ENCODE assay signal across 12 cellular contexts in the genomic region with DNA sequence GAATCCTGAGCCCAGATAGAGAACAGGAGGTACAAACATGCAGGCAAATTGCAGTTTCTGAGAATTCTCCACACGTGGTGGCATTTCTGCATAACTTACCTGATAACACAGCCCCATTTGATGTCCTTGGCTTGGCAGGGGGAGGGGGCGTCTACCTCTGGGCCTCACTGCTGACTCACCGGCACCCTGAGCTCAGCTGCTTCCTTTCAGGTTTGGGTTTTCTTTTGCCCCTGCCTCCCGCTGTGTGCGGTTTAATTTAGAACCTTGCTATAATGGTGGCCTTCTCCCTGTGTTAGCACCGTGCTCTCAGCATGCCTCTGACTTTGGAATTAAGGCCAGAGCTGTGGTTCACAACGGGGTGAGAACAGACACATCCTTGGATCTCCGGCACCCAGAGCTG. TPM values are rescaled to one million over a fixed set of nuclear protein-coding genes. Genes with fewer than 3 reads are reported as not detected.
DNase-seq lines count a peak whose midpoint lies in the region; ATAC-seq, FAIRE-seq and TF ChIP-seq lines count a peak whose summit lies in the region.
"Had no signal": no experiment of that assay in that cellular context is flagged by ENCODE, and none has a peak within 500 bp of the region (broad histone marks: within the 10 kb centered on the region; RNA-seq: fewer than 3 reads in every experiment).

No MANE protein-coding gene starts in this region.

- H3K27ac ChIP-seq in KMS-11, result peak overlapping the region; percentile 58

- H3K4me3 Mint-ChIP-seq in Calu3 (ENCODE audit: low read depth, unreplicated experiment), result no peak overlapping the region
- H3K4me3 Mint-ChIP-seq in mesothelial cell of epicardium, result no peak overlapping the region
- no peak overlapping the region for H3K4me3 Mint-ChIP-seq in activated T-helper 2 cell treated with anti-CD3 and anti-CD28 coated beads, Interferon-gamma antibody, Interleukin-2, Interleukin-4, amounts not matched to agents 10 μg/mL and 5 μg/mL and 100 μg/mL, durations not matched to agents 14 hours and 24 hours and 36 hours (ENCODE audit: low read depth)

- H3K9me3 Mint-ChIP-seq in Calu3 (ENCODE audit: low read depth, unreplicated experiment) (no peaks in the 10 kb centered on the region), mesothelial cell of epicardium (no peaks in the 10 kb centered on the region)
- H3K9me3 Mint-ChIP-seq in activated T-helper 2 cell treated with anti-CD3 and anti-CD28 coated beads, Interferon-gamma antibody, Interleukin-2, Interleukin-4, amounts not matched to agents 10 μg/mL and 5 μg/mL and 100 μg/mL, durations not matched to agents 14 hours and 24 hours and 36 hours, result no peaks in the 10 kb centered on the region

- ATAC-seq in GM21723 (IDR thresholded peaks at IDR 0.05; ENCODE audit: unreplicated experiment), result no peak
- ATAC-seq in GM21576 (IDR thresholded peaks at IDR 0.05; ENCODE audit: unreplicated experiment), result no peak

- no peak for FAIRE-seq in GM12892 (lab: Jason Lieb, UNC)
- FAIRE-seq: D721Med, TTC549 had no signal

- H3K27ac Mint-ChIP-seq in Calu3 (ENCODE audit: unreplicated experiment) (no peak overlapping the region), mesothelial cell of epicardium (peak overlapping the region; percentile 80)
- H3K27ac Mint-ChIP-seq in activated T-helper 2 cell treated with anti-CD3 and anti-CD28 coated beads, Interferon-gamma antibody, Interleukin-2, Interleukin-4, amounts not matched to agents 10 μg/mL and 5 μg/mL and 100 μg/mL, durations not matched to agents 14 hours and 24 hours and 36 hours, result no peak overlapping the region

- peaks cover 30% of the 10 kb centered on the region for H3K79me2 ChIP-seq in KMS-11 (ENCODE audit: insufficient read depth, low read depth)

- TF ChIP-seq POLR2A in GM12892 (IDR thresholded peaks at IDR 0.05; ENCODE audit: low read depth, low read length), result no peak

- H2AFZ ChIP-seq in KMS-11 (ENCODE audit: low read depth), result no peak overlapping the region

- TF ChIP-seq CTCF in Calu3 (IDR thresholded peaks at IDR 0.05; ENCODE audit: unreplicated experiment) (no peak), KMS-11 (conservative IDR thresholded peaks at IDR 0.05; ENCODE audit: low read depth, low read length) (no peak), mesothelial cell of epicardium (IDR thresholded peaks at IDR 0.05; ENCODE audit: unreplicated experiment) (no peak)

- peak overlapping the region; percentile 15; the same call in 1 of the 2 replicates for H3K9ac ChIP-seq in KMS-11

- DNase-seq in Calu3 (peak; percentile 31), mesothelial cell of epicardium (ENCODE audit: low spot score in 2 of 2, unreplicated experiment in 2 of 2) (no peak), GM12892 (ENCODE audit: insufficient read length) (no peak)
- peak; percentile 29 for DNase-seq in activated naive CD4-positive, alpha-beta T cell treated with anti-CD3 and anti-CD28 coated beads, Interleukin-2, amount 50 U/mL, for 16 hours
- no peak for DNase-seq in activated T-helper 2 cell treated with anti-CD3 and anti-CD28 coated beads, Interferon-gamma antibody, Interleukin-2, Interleukin-4, amounts not matched to agents 10 μg/mL and 5 μg/mL and 100 μg/mL, durations not matched to agents 14 hours and 24 hours and 36 hours (ENCODE audit: low spot score)
- DNase-seq: aorta, Karpas-422 had no signal

- H3K4me2 ChIP-seq in KMS-11, result peak overlapping the region; percentile 67

- H3K4me1 Mint-ChIP-seq in Calu3 (ENCODE audit: low read depth, unreplicated experiment), result peaks cover 19% of the 10 kb centered on the region
- peaks cover 64% of the 10 kb centered on the region for H3K4me1 Mint-ChIP-seq in mesothelial cell of epicardium
- H3K4me1 Mint-ChIP-seq in activated T-helper 2 cell treated with anti-CD3 and anti-CD28 coated beads, Interferon-gamma antibody, Interleukin-2, Interleukin-4, amounts not matched to agents 10 μg/mL and 5 μg/mL and 100 μg/mL, durations not matched to agents 14 hours and 24 hours and 36 hours (ENCODE audit: low read depth), result peaks cover 11% of the 10 kb centered on the region

- H3K27me3 ChIP-seq in KMS-11 (ENCODE audit: insufficient read depth, low read depth), result no peaks in the 10 kb centered on the region

- H3K36me3 Mint-ChIP-seq in Calu3 (ENCODE audit: insufficient read depth, unreplicated experiment) (peaks cover 33% of the 10 kb centered on the region), mesothelial cell of epicardium (no peaks in the 10 kb centered on the region)
- H3K36me3 Mint-ChIP-seq in activated T-helper 2 cell treated with anti-CD3 and anti-CD28 coated beads, Interferon-gamma antibody, Interleukin-2, Interleukin-4, amounts not matched to agents 10 μg/mL and 5 μg/mL and 100 μg/mL, durations not matched to agents 14 hours and 24 hours and 36 hours (ENCODE audit: low read depth), result no peaks in the 10 kb centered on the region

- no peaks in the 10 kb centered on the region for H4K20me1 ChIP-seq in KMS-11 (ENCODE audit: insufficient read depth)

- H3K4me1 ChIP-seq in KMS-11 (ENCODE audit: low read depth, poor library complexity, severe bottlenecking), result peaks cover 48% of the 10 kb centered on the region

- no peaks in the 10 kb centered on the region for H3K36me3 ChIP-seq in KMS-11 (ENCODE audit: insufficient read depth)

- CTCF ChIA-PET in Calu3 (lab: Charles Lee), result no interaction called here

- H3K27me3 Mint-ChIP-seq in Calu3 (ENCODE audit: unreplicated experiment), result no peaks in the 10 kb centered on the region
- H3K27me3 Mint-ChIP-seq in mesothelial cell of epicardium (ENCODE audit: low read depth), result no peaks in the 10 kb centered on the region
- H3K27me3 Mint-ChIP-seq in activated T-helper 2 cell treated with anti-CD3 and anti-CD28 coated beads, Interferon-gamma antibody, Interleukin-2, Interleukin-4, amounts not matched to agents 10 μg/mL and 5 μg/mL and 100 μg/mL, durations not matched to agents 14 hours and 24 hours and 36 hours (ENCODE audit: low read depth), result peaks cover 14% of the 10 kb centered on the region

- no peak overlapping the region for H3K4me3 ChIP-seq in KMS-11 (IDR thresholded peaks at IDR 0.05; ENCODE audit: insufficient read depth, low read depth, low read length)

- no TSS peak for BruUV-seq in Calu3 (replicated peaks; lab: Mats Ljungman, UMichigan)

- intact Hi-C loops in Calu3 (cut with micrococcal nuclease; ENCODE audit: unreplicated experiment), result loop anchor here (5.0 kb wide), 1 partner anchor 119 kb away; no protein-coding TSS in a partner anchor
- intact Hi-C loops in activated T-helper 2 cell treated with anti-CD3 and anti-CD28 coated beads, Interferon-gamma antibody, Interleukin-2, Interleukin-4, amounts not matched to agents 10 μg/mL and 5 μg/mL and 100 μg/mL, durations not matched to agents 14 hours and 24 hours and 36 hours (cut with micrococcal nuclease), result no loop called here

RNA-seq across cellular contexts. Expression of gene CTIF, which starts 4.4 kb away (rescaled TPM):
- total RNA-seq in Calu3 (2022) (33.2 and 40.8 TPM in 2 replicates), mesothelial cell of epicardium (64.3 to 67.9 TPM (median 66.0 TPM) in 3 replicates)
- 7.0 and 7.5 TPM in 2 replicates for total RNA-seq in activated T-helper 2 cell treated with anti-CD3 and anti-CD28 coated beads, Interferon-gamma antibody, Interleukin-2, Interleukin-4, amounts not matched to agents 10 μg/mL and 5 μg/mL and 100 μg/mL, durations not matched to agents 14 hours and 24 hours and 36 hours
- polyA plus RNA-seq in GM12892 (2012; ENCODE audit: missing spikeins), result 4.1 TPM

Comparison
In these comparisons a context has a peak if more than half of its experiments do, and no peak if none do; other contexts are left out.
1. DNase-seq: peak in Calu3 (single experiment) and activated naive CD4-positive, alpha-beta T cell treated with anti-CD3 and anti-CD28 coated beads, Interleukin-2, amount 50 U/mL, for 16 hours (single experiment); none in mesothelial cell of epicardium (0 of 2), activated T-helper 2 cell treated with anti-CD3 and anti-CD28 coated beads, Interferon-gamma antibody, Interleukin-2, Interleukin-4, amounts not matched to agents 10 μg/mL and 5 μg/mL and 100 μg/mL, durations not matched to agents 14 hours and 24 hours and 36 hours (single experiment) and GM12892 (single experiment).